Comparison of ENCODE assay signal across 15 cellular contexts in genomic region chr1:218659911-218660677, GRCh38.
DNase-seq lines count a peak whose midpoint lies in the region; FAIRE-seq and TF ChIP-seq lines count a peak whose summit lies in the region.
"Had no signal": no experiment of that assay in that cellular context is flagged by ENCODE, and none has a peak within 500 bp of the region (broad histone marks: within the 10 kb centered on the region; RNA-seq: fewer than 3 reads in every experiment).

No MANE protein-coding gene starts in this region.

- H3K4me1 ChIP-seq in endodermal cell (ENCODE audit: control insufficient read depth, insufficient read depth, low read length) (no peaks in the 10 kb centered on the region), osteoblast (ENCODE audit: insufficient read depth, low read length) (peaks cover 63% of the 10 kb centered on the region)

- TF ChIP-seq CTCF in endodermal cell (conservative IDR thresholded peaks at IDR 0.05) (no peak), osteoblast (IDR thresholded peaks at IDR 0.05; ENCODE audit: extremely low read depth, low read depth, low read length) (no peak)

- DNase-seq in EL (peak; percentile 85), RCC 7860 (ENCODE audit: low spot score) (peak; percentile 77), endodermal cell (no peak), osteoblast (ENCODE audit: insufficient read length, low spot score, missing footprints) (no peak), hepatic stellate cell (ENCODE audit: low spot score) (no peak), MG63 (no peak)
- no peak for DNase-seq in activated CD8-positive, alpha-beta memory T cell treated with anti-CD3 and anti-CD28 coated beads, Interleukin-2, amount 50 U/mL, for 48 hours
- DNase-seq in stimulated activated CD4-positive, alpha-beta T cell treated with anti-CD3 and anti-CD28 coated beads, Interleukin-2, amount 100 ng/mL, for 48 hours: no peak
- DNase-seq: activated CD8-positive, alpha-beta memory T cell treated with anti-CD3 and anti-CD28 coated beads for 24 hours; activated naive CD4-positive, alpha-beta T cell treated with Interleukin-2 at 50 U/mL for 16 hours; CD4-positive, CD25-positive, alpha-beta regulatory T cell; cerebellar nuclear complex; naive B cell; NCI-H1417 treated with DMSO at 0.1 percent for 48 hours had no signal

- H3K79me2 ChIP-seq in osteoblast (ENCODE audit: insufficient read depth, low read length): no peaks in the 10 kb centered on the region

- no peak overlapping the region for H3K4me3 Mint-ChIP-seq in endodermal cell
- H3K4me3 Mint-ChIP-seq: CD4-positive, CD25-positive, alpha-beta regulatory T cell; IgD-negative memory B cell; naive B cell had no signal

- no peaks in the 10 kb centered on the region for H3K9me3 ChIP-seq in endodermal cell (ENCODE audit: control insufficient read depth, low read length)
- no peaks in the 10 kb centered on the region for H3K9me3 ChIP-seq in osteoblast (ENCODE audit: low read depth, low read length)
- H3K9me3 ChIP-seq in MG63: no peaks in the 10 kb centered on the region

- FAIRE-seq in RCC 7860 (lab: Jason Lieb, UNC): no peak

- WGBS in endodermal cell (ENCODE audit: insufficient coverage in 1 of 2, insufficient read length in 1 of 2), 2 experiments: 61 to 93% methylated on average over 2 of the region's 2 CpGs

- H3K4me2 ChIP-seq in osteoblast (ENCODE audit: insufficient read depth, low read length): peak overlapping the region; percentile 38

- no peaks in the 10 kb centered on the region for H3K9me3 Mint-ChIP-seq in endodermal cell
- H3K9me3 Mint-ChIP-seq: IgD-negative memory B cell had no signal

- H3K4me1 Mint-ChIP-seq in endodermal cell: no peaks in the 10 kb centered on the region
- H3K4me1 Mint-ChIP-seq: CD4-positive, CD25-positive, alpha-beta regulatory T cell; IgD-negative memory B cell; naive B cell had no signal

- H3K4me3 ChIP-seq in endodermal cell (ENCODE audit: low read length) (no peak overlapping the region), osteoblast (ENCODE audit: insufficient read depth, low read length) (no peak overlapping the region), MG63 (no peak overlapping the region)

- H3K27ac Mint-ChIP-seq in endodermal cell: no peak overlapping the region
- H3K27ac Mint-ChIP-seq: CD4-positive, CD25-positive, alpha-beta regulatory T cell; IgD-negative memory B cell; naive B cell had no signal

- H4K20me1 ChIP-seq in osteoblast (ENCODE audit: insufficient read depth, low read length): no peaks in the 10 kb centered on the region

- H3K27ac ChIP-seq in endodermal cell (ENCODE audit: low read depth, low read length) (peak overlapping the region; percentile 14), osteoblast (ENCODE audit: low read depth, low read length) (peak overlapping the region; percentile 82)

- H3K36me3 ChIP-seq in endodermal cell (ENCODE audit: control insufficient read depth, insufficient read depth, low read length) (no peaks in the 10 kb centered on the region), osteoblast (ENCODE audit: insufficient read depth, low read length) (no peaks in the 10 kb centered on the region), MG63 (no peaks in the 10 kb centered on the region)

- H3K27me3 ChIP-seq in endodermal cell (ENCODE audit: control insufficient read depth, insufficient read depth, low read length, poor library complexity, severe bottlenecking) (no peaks in the 10 kb centered on the region), osteoblast (ENCODE audit: insufficient read depth, low read length) (no peaks in the 10 kb centered on the region), MG63 (no peaks in the 10 kb centered on the region)

- H3K36me3 Mint-ChIP-seq in endodermal cell (ENCODE audit: low read depth): no peaks in the 10 kb centered on the region
- H3K36me3 Mint-ChIP-seq: CD4-positive, CD25-positive, alpha-beta regulatory T cell; IgD-negative memory B cell; naive B cell had no signal

- no peak overlapping the region for H3K9ac ChIP-seq in endodermal cell (ENCODE audit: extremely low read depth, low read length, poor library complexity, severe bottlenecking)

- H3K27me3 Mint-ChIP-seq in endodermal cell (ENCODE audit: insufficient read depth): no peaks in the 10 kb centered on the region
- H3K27me3 Mint-ChIP-seq: CD4-positive, CD25-positive, alpha-beta regulatory T cell had no signal

- no peak overlapping the region for H2AFZ ChIP-seq in osteoblast (ENCODE audit: low read length)

Comparison
In these comparisons a context has a peak if more than half of its experiments do, and no peak if none do; other contexts are left out.
1. DNase-seq: peak in EL (single experiment) and RCC 7860 (single experiment); none in endodermal cell (single experiment), osteoblast (single experiment), hepatic stellate cell (single experiment), activated CD8-positive, alpha-beta memory T cell treated with anti-CD3 and anti-CD28 coated beads, Interleukin-2, amount 50 U/mL, for 48 hours (single experiment), stimulated activated CD4-positive, alpha-beta T cell treated with anti-CD3 and anti-CD28 coated beads, Interleukin-2, amount 100 ng/mL, for 48 hours (0 of 2) and MG63 (single experiment).